ENCODE assay signal across 17 cellular contexts in genomic region chr2:145724499-145724898, GRCh38.
DNase-seq lines count a peak whose midpoint lies in the region; ATAC-seq and TF ChIP-seq lines count a peak whose summit lies in the region.
"Had no signal": no experiment of that assay in that cellular context is flagged by ENCODE, and none has a peak within 500 bp of the region (broad histone marks: within the 10 kb centered on the region; RNA-seq: fewer than 3 reads in every experiment).

No MANE protein-coding gene starts in this region.

- no peaks in the 10 kb centered on the region for H3K36me3 Mint-ChIP-seq in neural crest cell (ENCODE audit: low read depth)
- H3K36me3 Mint-ChIP-seq: CD4-positive, CD25-positive, alpha-beta regulatory T cell had no signal

- peak overlapping the region; percentile 48 for H3K27ac Mint-ChIP-seq in neural crest cell (ENCODE audit: unreplicated experiment)
- H3K27ac Mint-ChIP-seq: B cell; CD4-positive, CD25-positive, alpha-beta regulatory T cell had no signal

- no peaks in the 10 kb centered on the region for H3K4me1 Mint-ChIP-seq in neural crest cell
- H3K4me1 Mint-ChIP-seq: CD4-positive, CD25-positive, alpha-beta regulatory T cell had no signal

- ATAC-seq in GM21737 (IDR thresholded peaks at IDR 0.05; ENCODE audit: unreplicated experiment), result no peak
- ATAC-seq in GM21717 (IDR thresholded peaks at IDR 0.05; ENCODE audit: unreplicated experiment), result no peak
- no peak for ATAC-seq in HG02973 (IDR thresholded peaks at IDR 0.05; ENCODE audit: unreplicated experiment)

- H3K4me3 ChIP-seq in cardiac fibroblast (replicated peaks in 1 of 2; ENCODE audit: low read depth in 2 of 2, low read length in 2 of 2), result no peak overlapping the region

- H3K4me3 Mint-ChIP-seq in neural crest cell, result no peak overlapping the region
- H3K4me3 Mint-ChIP-seq: CD4-positive, CD25-positive, alpha-beta regulatory T cell had no signal

- peaks cover 13% of the 10 kb centered on the region for H3K9me3 Mint-ChIP-seq in neural crest cell

- no peaks in the 10 kb centered on the region for H3K27me3 Mint-ChIP-seq in neural crest cell (ENCODE audit: low read depth)
- H3K27me3 Mint-ChIP-seq: B cell; CD4-positive, CD25-positive, alpha-beta regulatory T cell had no signal

- peak; percentile 10 for DNase-seq in HT1080 (ENCODE audit: low read depth)
- DNase-seq in OCI-M1 (lab: John Stamatoyannopoulos, UW), result peak; percentile 67
- peak; percentile 13 to 46 for DNase-seq in cardiac fibroblast (ENCODE audit: low read depth in 2 of 2)
- no peak for DNase-seq in neural crest cell (ENCODE audit: low read depth, low spot score)
- no peak for DNase-seq in DMS 273 (lab: John Stamatoyannopoulos, UW; ENCODE audit: unreplicated experiment)
- DNase-seq: Caco-2; CD4-positive, CD25-positive, alpha-beta regulatory T cell; GOT3; MM.1S; NCI-H1105 treated with DMSO at 0.1 percent for 48 hours; NCI-H1694 treated with DMSO at 0.1 percent for 48 hours; NCI-H345; NCI-H526 treated with DMSO at 0.1 percent for 48 hours had no signal

- TF ChIP-seq CTCF in cardiac fibroblast (IDR thresholded peaks at IDR 0.05; ENCODE audit: low read depth, low read length) (no peak), neural crest cell (conservative IDR thresholded peaks at IDR 0.05) (no peak)

Comparison
In these comparisons a context has a peak if more than half of its experiments do, and no peak if none do; other contexts are left out.
1. DNase-seq: peak in HT1080 (single experiment), OCI-M1 (single experiment) and cardiac fibroblast (2 of 2); none in neural crest cell (single experiment) and DMS 273 (single experiment).